Comparison of ENCODE assay signal across 9 cellular contexts in the genomic region with DNA sequence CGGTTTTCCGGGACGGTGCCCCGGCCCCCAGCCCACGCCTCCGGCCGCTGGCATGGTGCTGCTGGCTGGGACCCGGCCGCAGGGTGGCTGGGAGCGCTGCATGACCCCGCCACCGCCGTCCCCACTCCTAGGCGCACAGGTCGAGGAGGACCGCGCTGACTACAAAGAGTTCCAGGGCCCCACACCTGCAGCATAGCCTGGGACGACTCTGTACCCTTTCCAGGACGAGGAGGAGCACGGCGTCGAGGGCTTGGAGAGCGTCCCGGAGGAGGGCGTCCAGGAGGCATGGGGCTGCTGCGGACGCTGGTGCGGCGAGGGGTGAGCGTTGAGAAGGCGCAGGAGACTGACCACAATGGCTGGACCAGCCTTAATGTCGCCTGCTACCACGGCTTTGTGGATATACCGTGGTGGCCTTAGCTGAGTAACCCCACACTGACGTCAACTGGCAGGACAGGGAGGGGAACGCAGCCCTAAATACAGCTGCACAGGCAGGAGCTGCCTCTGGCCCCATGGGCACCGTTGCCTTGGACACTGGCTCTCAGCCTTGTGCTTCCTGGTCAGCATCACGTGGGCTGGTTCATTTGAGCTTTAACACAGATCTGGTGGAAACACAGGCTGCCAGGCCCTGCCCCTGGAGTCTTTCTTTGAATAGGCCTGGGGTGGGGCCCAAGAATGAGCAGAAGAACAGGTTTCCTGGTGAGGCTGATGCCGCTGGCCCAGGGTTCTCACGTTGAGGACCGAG. TPM values are rescaled to one million over a fixed set of nuclear protein-coding genes. Genes with fewer than 3 reads are reported as not detected.
DNase-seq lines count a peak whose midpoint lies in the region; ATAC-seq and TF ChIP-seq lines count a peak whose summit lies in the region.
"Had no signal": no experiment of that assay in that cellular context is flagged by ENCODE, and none has a peak within 500 bp of the region (broad histone marks: within the 10 kb centered on the region; RNA-seq: fewer than 3 reads in every experiment).

No MANE protein-coding gene starts in this region.

- H3K27ac Mint-ChIP-seq in T-helper 1 cell treated with Interleukin-12 subunit alpha and Interleukin-12 subunit beta and Interleukin-4 antibody, amounts not matched to agents 30 μg/mL and 1 μg/mL, for 36 hours: peak overlapping the region; percentile 84
- peak overlapping the region; percentile 62 for H3K27ac Mint-ChIP-seq in T-helper 17 cell
- H3K27ac Mint-ChIP-seq in nephron progenitor cell: no peak overlapping the region

- H3K27ac ChIP-seq in left ventricle myocardium inferior (replicated peaks) (peak overlapping the region; percentile 91), stomach smooth muscle (ENCODE audit: low read length) (peak overlapping the region; percentile 60)

- peaks cover 40% of the 10 kb centered on the region for H3K4me1 ChIP-seq in left ventricle myocardium inferior
- peaks cover 9% of the 10 kb centered on the region for H3K4me1 ChIP-seq in stomach smooth muscle (ENCODE audit: control insufficient read depth, insufficient read depth, low read length)

- H3K4me3 ChIP-seq in left ventricle myocardium inferior (peak overlapping the region; percentile 87), stomach smooth muscle (ENCODE audit: low read length in 2 of 2) (peak overlapping the region; percentile 76 to 81)

- no peak for ATAC-seq in T-helper 17 cell

- DNase-seq in T-helper 1 cell (no peak), T-helper 17 cell (no peak), left ventricle myocardium inferior (peak; percentile 36), UCSD-AML1 (lab: John Stamatoyannopoulos, UW; ENCODE audit: unreplicated experiment) (no peak), nephron progenitor cell (no peak), HK-2 (ENCODE audit: unreplicated experiment) (no peak)
- DNase-seq: NCI-H1048 had no signal

- intact Hi-C loops in left ventricle myocardium inferior (cut with micrococcal nuclease): no loop called here

- H3K9ac ChIP-seq in stomach smooth muscle (ENCODE audit: low read length in 2 of 2): peak overlapping the region; percentile 64 to 69

- H3K9me3 ChIP-seq in T-helper 17 cell (ENCODE audit: control insufficient read depth, low read length, poor library complexity, severe bottlenecking) (no peaks in the 10 kb centered on the region), left ventricle myocardium inferior (replicated peaks) (no peaks in the 10 kb centered on the region), stomach smooth muscle (ENCODE audit: control insufficient read depth in 2 of 2, low read length in 2 of 2) (no peaks in the 10 kb centered on the region)

- H3K36me3 Mint-ChIP-seq in T-helper 1 cell treated with Interleukin-12 subunit alpha and Interleukin-12 subunit beta and Interleukin-4 antibody, amounts not matched to agents 30 μg/mL and 1 μg/mL, for 36 hours (ENCODE audit: low read depth): peaks cover 20% of the 10 kb centered on the region
- H3K36me3 Mint-ChIP-seq in T-helper 17 cell (ENCODE audit: low read depth) (peaks cover 2% of the 10 kb centered on the region), nephron progenitor cell (ENCODE audit: low read depth) (no peaks in the 10 kb centered on the region)

- peaks cover 4% of the 10 kb centered on the region for H3K27me3 Mint-ChIP-seq in T-helper 1 cell treated with Interleukin-12 subunit alpha and Interleukin-12 subunit beta and Interleukin-4 antibody, amounts not matched to agents 30 μg/mL and 1 μg/mL, for 36 hours (ENCODE audit: low read depth)
- H3K27me3 Mint-ChIP-seq in T-helper 17 cell (no peaks in the 10 kb centered on the region), nephron progenitor cell (ENCODE audit: low read depth, poor library complexity) (peaks cover 5% of the 10 kb centered on the region)

- peaks cover 26% of the 10 kb centered on the region for H3K4me1 Mint-ChIP-seq in T-helper 1 cell treated with Interleukin-12 subunit alpha and Interleukin-12 subunit beta and Interleukin-4 antibody, amounts not matched to agents 30 μg/mL and 1 μg/mL, for 36 hours (ENCODE audit: low read depth)
- peaks cover 6% of the 10 kb centered on the region for H3K4me1 Mint-ChIP-seq in T-helper 17 cell
- H3K4me1 Mint-ChIP-seq in nephron progenitor cell: no peaks in the 10 kb centered on the region

- H3K4me3 Mint-ChIP-seq in T-helper 1 cell treated with Interleukin-12 subunit alpha and Interleukin-12 subunit beta and Interleukin-4 antibody, amounts not matched to agents 30 μg/mL and 1 μg/mL, for 36 hours: peak overlapping the region; percentile 93
- H3K4me3 Mint-ChIP-seq in T-helper 17 cell: peak overlapping the region; percentile 87
- H3K4me3 Mint-ChIP-seq in nephron progenitor cell: no peak overlapping the region

- TF ChIP-seq CTCF in left ventricle myocardium inferior (IDR thresholded peaks at IDR 0.05; ENCODE audit: borderline replicate concordance) (no peak), nephron progenitor cell (IDR thresholded peaks at IDR 0.05) (no peak)

- H3K27me3 ChIP-seq in left ventricle myocardium inferior (ENCODE audit: low read depth) (no peaks in the 10 kb centered on the region), stomach smooth muscle (ENCODE audit: control insufficient read depth in 1 of 2, insufficient read depth in 2 of 2, low read length in 2 of 2) (no peaks in the 10 kb centered on the region)

- no peaks in the 10 kb centered on the region for H3K9me3 Mint-ChIP-seq in T-helper 1 cell treated with Interleukin-12 subunit alpha and Interleukin-12 subunit beta and Interleukin-4 antibody, amounts not matched to agents 30 μg/mL and 1 μg/mL, for 36 hours
- H3K9me3 Mint-ChIP-seq in nephron progenitor cell: peaks cover 40% of the 10 kb centered on the region

- H3K36me3 ChIP-seq in left ventricle myocardium inferior: peaks cover 14% of the 10 kb centered on the region
- H3K36me3 ChIP-seq in stomach smooth muscle (ENCODE audit: control insufficient read depth in 2 of 2, insufficient read depth in 2 of 2, low read length in 2 of 2): peaks cover 2 to 3% of the 10 kb centered on the region in 2 donors

RNA-seq across cellular contexts. Expression of gene TRIM43B, which starts 40.9 kb away (rescaled TPM):
- total RNA-seq in T-helper 17 cell (not detected), left ventricle myocardium inferior (not detected)
